Comparison of ENCODE assay signal across 25 cellular contexts in the genomic region with DNA sequence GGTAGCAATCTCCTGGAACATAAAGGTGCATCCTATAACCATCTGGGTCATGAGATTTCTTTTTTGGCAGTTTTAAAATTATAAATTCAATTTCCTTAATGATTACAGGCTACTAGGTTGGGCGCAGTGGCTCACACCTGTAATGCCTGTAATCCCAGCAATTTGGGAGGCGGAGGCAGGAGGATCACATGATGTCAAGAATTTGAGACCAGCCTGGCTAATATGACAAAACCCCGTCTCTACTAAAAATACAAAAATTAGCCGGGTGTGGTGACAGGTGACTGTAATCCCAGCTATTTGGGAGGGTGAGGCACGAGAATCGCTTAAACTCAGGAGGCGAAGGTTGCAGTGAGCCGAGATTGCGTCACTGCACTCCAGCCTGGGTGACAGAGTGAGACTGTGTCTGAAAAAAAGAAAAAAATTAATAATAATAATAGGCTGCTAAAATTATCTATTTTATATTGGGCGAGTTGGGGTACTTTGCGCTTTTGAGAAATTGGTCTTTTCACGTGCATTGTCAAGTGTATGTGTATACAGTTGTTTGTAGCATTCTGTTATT.
"Had no signal": no experiment of that assay in that cellular context is flagged by ENCODE, and none has a peak within 500 bp of the region (broad histone marks: within the 10 kb centered on the region; RNA-seq: fewer than 3 reads in every experiment).

No MANE protein-coding gene starts in this region.

- H3K27ac Mint-ChIP-seq: activated T-helper 17 cell treated with anti-CD3 and anti-CD28 coated beads, Interleukin-2, amount 50 U/mL, for 72 hours; endodermal cell; nephron had no signal

- ATAC-seq: activated T-cell treated with anti-CD3 and anti-CD28 coated beads, Interleukin-2, amount 50 U/mL, for 4 hours; activated T-helper 17 cell treated with anti-CD3 and anti-CD28 coated beads, Interleukin-2, amount 50 U/mL, for 72 hours; right cardiac atrium; stimulated activated naive CD8-positive, alpha-beta T cell treated with anti-CD3 and anti-CD28 coated beads, Interleukin-15, Interleukin-2, amounts not matched to agents 100 U/mL and 50 U/mL, for 24 hours; upper lobe of right lung had no signal

- H3K9me3 Mint-ChIP-seq: activated T-cell treated with anti-CD3 and anti-CD28 coated beads, Interleukin-2, amount 50 U/mL, for 4 hours; activated T-helper 17 cell treated with anti-CD3 and anti-CD28 coated beads, Interleukin-2, amount 50 U/mL, for 72 hours; endodermal cell; nephron had no signal

- H3K4me3 Mint-ChIP-seq: activated T-cell treated with anti-CD3 and anti-CD28 coated beads, Interleukin-2, amount 50 U/mL, for 4 hours; activated T-helper 17 cell treated with anti-CD3 and anti-CD28 coated beads, Interleukin-2, amount 50 U/mL, for 72 hours; endodermal cell; nephron had no signal

- H3K27ac ChIP-seq: brain microvascular endothelial cell, esophagus muscularis mucosa, left ventricle myocardium inferior, thoracic aorta, upper lobe of right lung, VCaP had no signal

- FAIRE-seq: astrocyte, islet of Langerhans, TTC549 had no signal

- DNase-seq: activated CD4-positive, alpha-beta T cell treated with anti-CD3 and anti-CD28 coated beads for 4 hours; activated CD4-positive, alpha-beta T cell treated with anti-CD3 and anti-CD28 coated beads, Interleukin-2, amount 50 U/mL, for 4 hours; activated gamma-delta T cell treated with Interleukin-2 at 50 U/mL for 16 hours; activated naive CD4-positive, alpha-beta T cell treated with anti-CD3 and anti-CD28 coated beads, Interleukin-2, amount 50 U/mL, for 16 hours; activated T-cell treated with anti-CD3 and anti-CD28 coated beads, Interleukin-2, amount 50 U/mL, for 4 hours; amniotic stem cell; brain microvascular endothelial cell; endodermal cell; foreskin melanocyte; glutamatergic neuron; left ventricle myocardium inferior; mammary epithelial cell; posterior cingulate gyrus; right cardiac atrium; stimulated activated CD4-positive, alpha-beta T cell treated with anti-CD3 and anti-CD28 coated beads, Interleukin-2, amount 100 ng/mL, for 48 hours; stimulated activated naive CD8-positive, alpha-beta T cell treated with anti-CD3 and anti-CD28 coated beads, Interleukin-15, Interleukin-2, amounts not matched to agents 100 U/mL and 50 U/mL, for 24 hours; upper lobe of right lung had no signal

- H3K9me3 ChIP-seq: esophagus muscularis mucosa, left ventricle myocardium inferior, thoracic aorta, upper lobe of right lung had no signal

- H3K36me3 ChIP-seq: brain microvascular endothelial cell, esophagus muscularis mucosa, left ventricle myocardium inferior, thoracic aorta, upper lobe of right lung had no signal

- H3K27me3 Mint-ChIP-seq: activated T-helper 17 cell treated with anti-CD3 and anti-CD28 coated beads, Interleukin-2, amount 50 U/mL, for 72 hours had no signal

- H3K4me1 ChIP-seq: left ventricle myocardium inferior, upper lobe of right lung had no signal

- H3K4me1 Mint-ChIP-seq: endodermal cell had no signal

- H3K4me3 ChIP-seq: esophagus muscularis mucosa, left ventricle myocardium inferior, thoracic aorta, upper lobe of right lung had no signal

- H3K27me3 ChIP-seq: brain microvascular endothelial cell, upper lobe of right lung had no signal
